In genomic region chr15:63833246-63833696, GRCh38 we compare ENCODE assay signal across 8 cellular contexts. TPM values are rescaled to one million over a fixed set of nuclear protein-coding genes. Genes with fewer than 3 reads are reported as not detected.
A peak's percentile ranks its signal among the peaks of the same experiment; 100 is the strongest.
DNase-seq lines count a peak whose midpoint lies in the region; ATAC-seq, FAIRE-seq and TF ChIP-seq lines count a peak whose summit lies in the region.

No MANE protein-coding gene starts in this region.

- H3K9ac ChIP-seq in H1 (replicated peaks in 1 of 4; ENCODE audit: extremely low read depth in 1 of 4, low read depth in 3 of 4, low read length in 3 of 4), result peak overlapping the region; percentile 73 to 90 (median 81)
- peak overlapping the region; percentile 89 to 95 for H3K9ac ChIP-seq in mucosa of rectum (ENCODE audit: low read depth in 1 of 2, low read length in 2 of 2)
- peak overlapping the region; percentile 87 to 89 for H3K9ac ChIP-seq in stomach smooth muscle (ENCODE audit: low read length in 2 of 2)

- H3K79me1 ChIP-seq in H1 (ENCODE audit: low read depth, low read length), result no peaks in the 10 kb centered on the region

- TF ChIP-seq EP300 in H1 (IDR thresholded peaks at IDR 0.05; ENCODE audit: borderline replicate concordance in 1 of 2, low read depth in 2 of 2, low read length in 2 of 2), result no peak

- H3K4me3 Mint-ChIP-seq in IgD-negative memory B cell, result peak overlapping the region; percentile 93 to 97 (median 96)

- H2BK120ac ChIP-seq in H1 (replicated peaks; ENCODE audit: low read depth, low read length), result no peak overlapping the region

- no peak overlapping the region for H4K8ac ChIP-seq in H1 (ENCODE audit: extremely low read depth, insufficient read depth, low read length)

- no peak overlapping the region for H4K5ac ChIP-seq in H1 (ENCODE audit: insufficient read length, low read depth, low read length)

- peaks cover 0 to 45% of the 10 kb centered on the region in 2 experiments; a peak in 2 of 4 replicates for H3K79me2 ChIP-seq in H1 (ENCODE audit: control insufficient read depth in 1 of 2, insufficient read depth in 2 of 2, low read length in 2 of 2)

- no peaks in the 10 kb centered on the region for H3K36me3 Mint-ChIP-seq in IgD-negative memory B cell

- DNase-seq in D341Med (ENCODE audit: low spot score) (peak; percentile 78), H1 (ENCODE audit: low read depth in 1 of 2, low spot score in 2 of 2) (peak in 1 of 2 experiments; percentile 56), NCI-H2196 treated with DMSO at 0.1 percent for 48 hours (lab: John Stamatoyannopoulos, UW; ENCODE audit: unreplicated experiment) (no peak)
- DNase-seq in activated CD4-positive, alpha-beta T cell treated with anti-CD3 and anti-CD28 coated beads, Interleukin-2, amount 50 U/mL, for 4 hours, result peak; percentile 7 to 10

- H3K4me3 ChIP-seq in H1 (ENCODE audit: extremely low read depth in 1 of 4, insufficient read depth in 2 of 4, low read depth in 3 of 4, low read length in 4 of 4), result peak overlapping the region; percentile 68 to 99 (median 76)
- H3K4me3 ChIP-seq in mucosa of rectum (ENCODE audit: low read length in 2 of 2), result peak overlapping the region; percentile 86 to 90
- H3K4me3 ChIP-seq in stomach smooth muscle (ENCODE audit: low read length in 2 of 2), result peak overlapping the region; percentile 87 to 92

- no peak overlapping the region for H2AFZ ChIP-seq in H1 (ENCODE audit: low read length)

- H3K27ac ChIP-seq in H1 (ENCODE audit: low read depth, low read length) (0 out of 2 replicates have a peak overlapping the region, but pooled peaks have one; percentile 26), mucosa of rectum (ENCODE audit: low read depth in 2 of 2, low read length in 2 of 2) (peak overlapping the region; percentile 74 to 91), stomach smooth muscle (ENCODE audit: low read length) (peak overlapping the region; percentile 82)

- H3K36me3 ChIP-seq in H1 (ENCODE audit: control insufficient read depth in 2 of 4, insufficient read depth in 4 of 4, low read length in 3 of 4) (no peaks in the 10 kb centered on the region), mucosa of rectum (ENCODE audit: control insufficient read depth in 2 of 2, insufficient read depth in 2 of 2, low read length in 2 of 2) (no peaks in the 10 kb centered on the region), stomach smooth muscle (ENCODE audit: control insufficient read depth in 2 of 2, insufficient read depth in 2 of 2, low read length in 2 of 2) (no peaks in the 10 kb centered on the region)

- TF ChIP-seq RAD21 in H1 (IDR thresholded peaks at IDR 0.05 in 1 of 2, conservative IDR thresholded peaks at IDR 0.05 in 1 of 2; ENCODE audit: low read depth in 2 of 2, low read length in 2 of 2), result no peak

- no peak overlapping the region for H2BK15ac ChIP-seq in H1 (ENCODE audit: low read length)

- peaks cover 32 to 34% (median 33%) of the 10 kb centered on the region in 3 donors for H3K4me1 Mint-ChIP-seq in IgD-negative memory B cell

- peak; percentile 30 for ATAC-seq in GM21529 (IDR thresholded peaks at IDR 0.05; ENCODE audit: unreplicated experiment)

- no peak overlapping the region for H4K91ac ChIP-seq in H1 (replicated peaks; ENCODE audit: insufficient read length, low read length)

- no peaks in the 10 kb centered on the region for H3K9me3 Mint-ChIP-seq in IgD-negative memory B cell

- H2AK5ac ChIP-seq in H1 (ENCODE audit: low read depth, low read length), result no peak overlapping the region

- H3K27me3 Mint-ChIP-seq in IgD-negative memory B cell, result no peaks in the 10 kb centered on the region

- CTCF ChIA-PET in H1 (lab: Charles Lee; ENCODE audit: partially characterized antibody), result interaction anchor here (0.7 to 2.5 kb wide), 8 partner anchors 12 to 235 kb away, joined by 3 to 8 read pairs (median 5); no protein-coding TSS in a partner anchor

- H3K4me1 ChIP-seq in H1 (replicated peaks in 1 of 4; ENCODE audit: control insufficient read depth in 3 of 4, insufficient read depth in 4 of 4, low read length in 3 of 4), result peaks cover 0 to 3% (median 0%) of the 10 kb centered on the region in 4 experiments; a peak in 3 of 7 replicates
- H3K4me1 ChIP-seq in mucosa of rectum (ENCODE audit: control insufficient read depth in 2 of 2, insufficient read depth in 2 of 2, low read length in 2 of 2), result peaks cover 12 to 14% of the 10 kb centered on the region in 2 donors
- H3K4me1 ChIP-seq in stomach smooth muscle (ENCODE audit: control insufficient read depth, insufficient read depth, low read length), result peaks cover 10% of the 10 kb centered on the region

- H3K9me3 ChIP-seq in H1 (ENCODE audit: insufficient read depth in 2 of 2, low read depth in 1 of 2, low read length in 1 of 2) (no peaks in the 10 kb centered on the region), mucosa of rectum (ENCODE audit: control insufficient read depth in 2 of 2, low read length in 2 of 2) (no peaks in the 10 kb centered on the region), stomach smooth muscle (ENCODE audit: control insufficient read depth in 2 of 2, low read length in 2 of 2) (no peaks in the 10 kb centered on the region)

- peak overlapping the region; percentile 89 to 99 (median 91) for H3K27ac Mint-ChIP-seq in IgD-negative memory B cell

- FAIRE-seq in H1 (lab: Jason Lieb, UNC), result no peak

- no peak overlapping the region for H3K14ac ChIP-seq in H1 (ENCODE audit: insufficient read length)

- WGBS in H1 (ENCODE audit: extremely low coverage in 1 of 2, insufficient coverage in 1 of 2, insufficient read length in 1 of 2, insufficient replicate concordance in 2 of 2, low coverage in 1 of 2, low lambda C conversion rate in 2 of 2, missing lambda C conversion rate in 1 of 2), 2 experiments, result 0% methylated on average over 23 of the region's 45 CpGs; no CpG with 5 or more reads in 1 of the 2 experiments

- peaks cover 0 to 2% of the 10 kb centered on the region in 2 experiments for H4K20me1 ChIP-seq in H1 (replicated peaks in 1 of 2; ENCODE audit: control insufficient read depth in 1 of 2, insufficient read depth in 2 of 2, low read length in 2 of 2)

- no peak overlapping the region for H2BK20ac ChIP-seq in H1 (ENCODE audit: low read length)

- H2BK5ac ChIP-seq in H1 (ENCODE audit: low read depth, low read length), result no peak overlapping the region

- H3K27me3 ChIP-seq in H1 (replicated peaks in 1 of 4; ENCODE audit: control insufficient read depth in 3 of 4, extremely low read depth in 1 of 4, insufficient read depth in 3 of 4, low read length in 3 of 4), result no peaks in the 10 kb centered on the region
- H3K27me3 ChIP-seq in mucosa of rectum (ENCODE audit: control insufficient read depth in 2 of 2, insufficient read depth in 2 of 2, low read length in 2 of 2), result no peaks in the 10 kb centered on the region
- no peaks in the 10 kb centered on the region for H3K27me3 ChIP-seq in stomach smooth muscle (ENCODE audit: control insufficient read depth in 1 of 2, insufficient read depth in 2 of 2, low read length in 2 of 2)

- H3K56ac ChIP-seq in H1 (replicated peaks; ENCODE audit: insufficient read length, low read depth, low read length), result peak overlapping the region; percentile 39

- TF ChIP-seq POLR2A in H1 (IDR thresholded peaks at IDR 0.05; ENCODE audit: control extremely low read depth in 1 of 2, low read depth in 2 of 2, low read length in 2 of 2), result no peak

- no peak overlapping the region for H3K4ac ChIP-seq in H1 (replicated peaks; ENCODE audit: insufficient read length, low read depth, low read length)

- TF ChIP-seq CTCF in H1 (IDR thresholded peaks at IDR 0.05; ENCODE audit: control extremely low read depth in 1 of 3, insufficient read depth in 1 of 3, low read depth in 1 of 3, low read length in 3 of 3), result no peak

- H2BK12ac ChIP-seq in H1 (ENCODE audit: low read depth, low read length), result no peak overlapping the region

- H3K23me2 ChIP-seq in H1 (ENCODE audit: low read depth, low read length), result peaks cover 8% of the 10 kb centered on the region; the same call in 1 of the 2 replicates

- no peak overlapping the region for H3K23ac ChIP-seq in H1 (ENCODE audit: insufficient read length)

- POLR2A ChIA-PET in H1 (lab: Charles Lee; ENCODE audit: partially characterized antibody), result interaction anchor here (0.7 to 2.1 kb wide), 10 partner anchors 8 to 193 kb away, joined by 3 to 18 read pairs (median 3); no protein-coding TSS in a partner anchor

- peak overlapping the region; percentile 82 to 95 for H3K4me2 ChIP-seq in H1 (ENCODE audit: insufficient read depth in 1 of 2, low read depth in 2 of 2, low read length in 2 of 2)

- H3K18ac ChIP-seq in H1 (ENCODE audit: extremely low read depth, low read length), result no peak overlapping the region

TF ChIP-seq in H1, 55 proteins besides CTCF, POLR2A, EP300 and RAD21:
- no peak for TF ChIP-seq CEBPB (IDR thresholded peaks at IDR 0.05; ENCODE audit: low read depth, low read length)
- TF ChIP-seq CREB1 (IDR thresholded peaks at IDR 0.05), result 0 out of 2 replicates have a peak, but pooled peaks have one; percentile 13

RNA-seq across cellular contexts. Expression of gene HERC1, which starts 0.5 kb away (rescaled TPM):
- 35.2 TPM for polyA plus RNA-seq in IgD-negative memory B cell
- 43.4 and 46.0 TPM in 2 replicates for total RNA-seq in H1 (2021; fragmentation: NEBNext Ultra II Directional; extraction: Animal tissue kit (Norgen Biotek cat#: 25700))
- 26.8 and 36.2 TPM in 2 replicates for polyA plus RNA-seq in H1 (2011; rRNA removed)
- polyA plus RNA-seq in H1 (2011; cell fraction: cytosol; rRNA removed), result 28.7 TPM
- 69.0 TPM for polyA plus RNA-seq in H1 (2011; cell fraction: nucleus; rRNA removed)
- polyA plus RNA-seq in H1 (2012, experiment 1 of 2), result 34.4 to 51.7 TPM (median 38.0 TPM) in 4 replicates
- 2.4 TPM for polyA plus RNA-seq in H1 (2012, experiment 2 of 2)
- polyA plus RNA-seq in H1 (2013, experiment 1 of 2), result 15.3 TPM
- polyA plus RNA-seq in H1 (2013, experiment 2 of 2), result 12.6 TPM
- 65.5 and 98.2 TPM in 2 replicates for polyA minus RNA-seq in H1 (2011; rRNA and poly(A)+ RNA removed)
- 56.9 TPM for polyA minus RNA-seq in H1 (2011; cell fraction: cytosol; rRNA and poly(A)+ RNA removed)
- 87.7 TPM for polyA minus RNA-seq in H1 (2011; cell fraction: nucleus; rRNA and poly(A)+ RNA removed)

Comparison
In these comparisons a context has a peak if more than half of its experiments do, and no peak if none do; other contexts are left out.
1. H3K27ac ChIP-seq: peak in every context shown above with its lines; median percentile 82 in mucosa of rectum; 82 in stomach smooth muscle; 26 in H1.